Comparison of ENCODE assay signal across 12 cellular contexts in genomic region chr15:55402707-55403106, GRCh38. TPM values are rescaled to one million over a fixed set of nuclear protein-coding genes. Genes with fewer than 3 reads are reported as not detected.
A peak's percentile ranks its signal among the peaks of the same experiment; 100 is the strongest.
DNase-seq lines count a peak whose midpoint lies in the region; ATAC-seq and TF ChIP-seq lines count a peak whose summit lies in the region.
"Had no signal": no experiment of that assay in that cellular context is flagged by ENCODE, and none has a peak within 500 bp of the region (broad histone marks: within the 10 kb centered on the region; RNA-seq: fewer than 3 reads in every experiment).

No MANE protein-coding gene starts in this region.

- peaks cover 0 to 2% (median 0%) of the 10 kb centered on the region in 11 donors for H3K9me3 Mint-ChIP-seq in naive thymus-derived CD4-positive, alpha-beta T cell
- H3K9me3 Mint-ChIP-seq: memory B cell, WTC11 had no signal

- H3K4me1 ChIP-seq in BLaER1 (peaks cover 38% of the 10 kb centered on the region), Loucy (ENCODE audit: insufficient read depth, low read length, poor library complexity, severe bottlenecking) (peaks cover 65% of the 10 kb centered on the region), fibroblast of lung (ENCODE audit: control insufficient read depth, extremely low read depth, insufficient read depth, low read length) (no peaks in the 10 kb centered on the region)
- H3K4me1 ChIP-seq in naive thymus-derived CD4-positive, alpha-beta T cell (ENCODE audit: control insufficient read depth in 2 of 2, insufficient read depth in 2 of 2, low read length in 2 of 2) = peaks cover 8 to 14% of the 10 kb centered on the region in 2 donors

- H3F3A ChIP-seq in Loucy (ENCODE audit: low read depth) = peaks cover 12% of the 10 kb centered on the region; the same call in 1 of the 2 replicates

- no peak overlapping the region for H3K4me3 ChIP-seq in BLaER1
- H3K4me3 ChIP-seq in Loucy (ENCODE audit: low read length, poor library complexity, severe bottlenecking) = peak overlapping the region; percentile 62
- H3K4me3 ChIP-seq in fibroblast of lung (replicated peaks in 1 of 4; ENCODE audit: control extremely low read depth in 1 of 4, insufficient read depth in 1 of 4, low read depth in 3 of 4, low read length in 4 of 4) = no peak overlapping the region
- no peak overlapping the region for H3K4me3 ChIP-seq in naive thymus-derived CD4-positive, alpha-beta T cell (ENCODE audit: low read length)

- TF ChIP-seq CTCF in Loucy (conservative IDR thresholded peaks at IDR 0.05; ENCODE audit: low read length) (no peak), fibroblast of lung (conservative IDR thresholded peaks at IDR 0.05 in 1 of 2, IDR thresholded peaks at IDR 0.05 in 1 of 2; ENCODE audit: low read depth in 1 of 2, low read length in 2 of 2) (no peak)

- H3K27ac Mint-ChIP-seq in naive thymus-derived CD4-positive, alpha-beta T cell = peak overlapping the region in 1 of 9 donors; percentile 16
- H3K27ac Mint-ChIP-seq: WTC11 had no signal

- no peak overlapping the region for H3K9ac ChIP-seq in BLaER1
- peak overlapping the region; percentile 78 for H3K9ac ChIP-seq in Loucy (ENCODE audit: low read depth, low read length, poor library complexity, severe bottlenecking)
- H3K9ac ChIP-seq in fibroblast of lung (ENCODE audit: insufficient read depth, low read length) = no peak overlapping the region

- H3K36me3 Mint-ChIP-seq in naive thymus-derived CD4-positive, alpha-beta T cell = peaks cover 4 to 22% (median 20%) of the 10 kb centered on the region in 5 donors

- H3K9me2 ChIP-seq in Loucy (replicated peaks; ENCODE audit: low read depth, low read length) = no peaks in the 10 kb centered on the region

- H3K4me2 ChIP-seq in BLaER1 (peak overlapping the region; percentile 61), Loucy (ENCODE audit: low read depth, low read length, poor library complexity, severe bottlenecking) (peak overlapping the region; percentile 85), fibroblast of lung (ENCODE audit: extremely low read depth, insufficient read depth, low read length) (no peak overlapping the region)

- H3K27me3 ChIP-seq in BLaER1 (no peaks in the 10 kb centered on the region), Loucy (ENCODE audit: insufficient read depth, low read length, poor library complexity, severe bottlenecking) (no peaks in the 10 kb centered on the region), fibroblast of lung (ENCODE audit: control insufficient read depth, insufficient read depth, low read length) (no peaks in the 10 kb centered on the region)
- H3K27me3 ChIP-seq in naive thymus-derived CD4-positive, alpha-beta T cell (ENCODE audit: control insufficient read depth in 2 of 2, insufficient read depth in 2 of 2, low read length in 2 of 2) = no peaks in the 10 kb centered on the region

- H3K79me2 ChIP-seq in Loucy (ENCODE audit: insufficient read depth, low read length) = peaks cover 55% of the 10 kb centered on the region
- H3K79me2 ChIP-seq in fibroblast of lung (ENCODE audit: control insufficient read depth, insufficient read depth, low read length) = peaks cover 1% of the 10 kb centered on the region

- no peaks in the 10 kb centered on the region for H3K27me3 Mint-ChIP-seq in naive thymus-derived CD4-positive, alpha-beta T cell
- H3K27me3 Mint-ChIP-seq: memory B cell had no signal

- intact Hi-C loops in naive thymus-derived CD4-positive, alpha-beta T cell (cut with micrococcal nuclease) = loop anchor here in 1 of 2 donors (2.0 kb wide), 1 partner anchor 14 kb away; no protein-coding TSS in a partner anchor

- H3K9me3 ChIP-seq in BLaER1 (peaks cover 3% of the 10 kb centered on the region; the same call in 1 of the 2 replicates), Loucy (ENCODE audit: insufficient read depth, low read depth, low read length) (no peaks in the 10 kb centered on the region), fibroblast of lung (ENCODE audit: control insufficient read depth, insufficient read depth, low read depth, low read length) (no peaks in the 10 kb centered on the region)
- no peaks in the 10 kb centered on the region for H3K9me3 ChIP-seq in naive thymus-derived CD4-positive, alpha-beta T cell (ENCODE audit: control insufficient read depth in 2 of 3, low read length in 3 of 3)

- peak overlapping the region; percentile 52; the same call in 1 of the 2 replicates for H3K27ac ChIP-seq in BLaER1
- H3K27ac ChIP-seq in fibroblast of lung (ENCODE audit: insufficient read depth, low read length) = no peak overlapping the region
- no peak overlapping the region for H3K27ac ChIP-seq in naive thymus-derived CD4-positive, alpha-beta T cell (ENCODE audit: low read depth, low read length)

- H2AFZ ChIP-seq in Loucy (ENCODE audit: low read length) (no peak overlapping the region), fibroblast of lung (ENCODE audit: low read length) (no peak overlapping the region)

- CTCF ChIA-PET in naive thymus-derived CD4-positive, alpha-beta T cell (lab: Charles Lee) = no interaction called here

- peaks cover 42 to 75% (median 50%) of the 10 kb centered on the region in 7 donors for H3K4me1 Mint-ChIP-seq in naive thymus-derived CD4-positive, alpha-beta T cell

- peak; percentile 45 for ATAC-seq in GM19324 (IDR thresholded peaks at IDR 0.05; ENCODE audit: low FRiP score, unreplicated experiment)
- ATAC-seq in naive thymus-derived CD4-positive, alpha-beta T cell = no peak
- ATAC-seq: WTC11 had no signal

- POLR2A ChIA-PET in naive thymus-derived CD4-positive, alpha-beta T cell (lab: Charles Lee) = no interaction called here

- H4K20me1 ChIP-seq in BLaER1 (no peaks in the 10 kb centered on the region), Loucy (ENCODE audit: insufficient read depth, low read length, poor library complexity, severe bottlenecking) (no peaks in the 10 kb centered on the region), fibroblast of lung (ENCODE audit: control insufficient read depth, extremely low read depth, insufficient read depth, low read length) (no peaks in the 10 kb centered on the region)

- DNase-seq in fibroblast of lung (ENCODE audit: low read depth in 2 of 2) (peak; percentile 3 to 69), SW480 (ENCODE audit: low spot score) (no peak), midbrain (lab: John Stamatoyannopoulos, UW) (no peak), DMS153 treated with DMSO at 0.1 percent for 48 hours (lab: John Stamatoyannopoulos, UW; ENCODE audit: unreplicated experiment) (no peak)
- DNase-seq in naive thymus-derived CD4-positive, alpha-beta T cell = no peak
- DNase-seq: effector CD4-positive, alpha-beta T cell; NCI-H2171 treated with DMSO at 0.1 percent for 48 hours had no signal

- H3K4me3 Mint-ChIP-seq in naive thymus-derived CD4-positive, alpha-beta T cell = peak overlapping the region in 2 of 10 donors; percentile 10 to 28
- H3K4me3 Mint-ChIP-seq: memory B cell, WTC11 had no signal

- H3K36me3 ChIP-seq in BLaER1 = peaks cover 12% of the 10 kb centered on the region; the same call in 1 of the 2 replicates
- H3K36me3 ChIP-seq in Loucy (ENCODE audit: insufficient read depth, low read length) = no peaks in the 10 kb centered on the region
- H3K36me3 ChIP-seq in fibroblast of lung (ENCODE audit: control insufficient read depth, insufficient read depth, low read length) = no peaks in the 10 kb centered on the region
- H3K36me3 ChIP-seq in naive thymus-derived CD4-positive, alpha-beta T cell (ENCODE audit: control insufficient read depth in 2 of 3, insufficient read depth in 3 of 3, low read length in 3 of 3) = peaks cover 0 to under 1% (median 0%) of the 10 kb centered on the region in 3 experiments

RNA-seq across cellular contexts. Expression of gene CCPG1, which starts 5.5 kb away (rescaled TPM):
- total RNA-seq in fibroblast of lung = 64.6 and 80.9 TPM in 2 replicates
- 32.5 and 50.0 TPM in 2 replicates for polyA plus RNA-seq in fibroblast of lung
- polyA plus RNA-seq in fibroblast of lung (2012) = 19.7 and 26.6 TPM in 2 replicates
- 5.4 and 14.0 TPM in 2 replicates for polyA minus RNA-seq in fibroblast of lung (ENCODE audit: low replicate concordance)
- total RNA-seq in naive thymus-derived CD4-positive, alpha-beta T cell = 10 to 100 TPM; 17.9 to 40.9 (median 28.4) TPM
- polyA plus RNA-seq in naive thymus-derived CD4-positive, alpha-beta T cell = 10 to 100 TPM; 25.8 to 31.0 TPM

RNA-seq across cellular contexts. Expression of gene PIERCE2, which starts 5.6 kb away (rescaled TPM):
- total RNA-seq in fibroblast of lung = 2.3 and 3.1 TPM in 2 replicates
- 3.2 and 4.0 TPM in 2 replicates for polyA plus RNA-seq in fibroblast of lung
- 1.5 and 2.4 TPM in 2 replicates for polyA plus RNA-seq in fibroblast of lung (2012)
- polyA minus RNA-seq in fibroblast of lung (ENCODE audit: low replicate concordance) = not detected in 2 replicates
- total RNA-seq in naive thymus-derived CD4-positive, alpha-beta T cell = under 1 TPM in 1 of 5 experiments, not detected in 4; 0.42 TPM
- 1 to 10 TPM in 1 of 2 donors, not detected in 1; 1.3 TPM for polyA plus RNA-seq in naive thymus-derived CD4-positive, alpha-beta T cell

Comparison
In these comparisons a context has a peak if more than half of its experiments do, and no peak if none do; other contexts are left out.
1. DNase-seq: peak in fibroblast of lung (2 of 2); none in SW480 (single experiment), midbrain (single experiment), naive thymus-derived CD4-positive, alpha-beta T cell (0 of 9) and DMS153 treated with DMSO at 0.1 percent for 48 hours (single experiment).